Comparison of ENCODE assay signal across 23 cellular contexts in the genomic region with DNA sequence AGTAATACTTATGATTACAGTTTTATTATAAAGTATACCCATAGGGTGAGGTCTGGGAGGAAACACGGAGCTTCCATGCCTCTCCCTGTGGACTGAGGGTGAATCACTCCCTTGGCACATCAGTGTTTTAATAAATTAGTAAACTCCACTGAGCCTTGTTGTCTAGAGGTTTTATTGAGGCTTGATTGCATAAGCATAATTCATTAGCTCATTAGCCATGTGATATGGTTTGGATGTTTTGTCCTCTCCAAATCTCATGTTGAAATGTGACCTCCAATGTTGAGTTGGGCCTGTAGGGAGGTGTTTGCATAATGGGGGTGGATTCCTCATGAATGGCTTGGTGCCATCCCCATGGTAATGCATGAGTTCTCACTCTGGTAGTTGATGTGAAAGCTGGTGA.
A peak's percentile ranks its signal among the peaks of the same experiment; 100 is the strongest.
DNase-seq lines count a peak whose midpoint lies in the region; ATAC-seq and TF ChIP-seq lines count a peak whose summit lies in the region.
"Had no signal": no experiment of that assay in that cellular context is flagged by ENCODE, and none has a peak within 500 bp of the region (broad histone marks: within the 10 kb centered on the region; RNA-seq: fewer than 3 reads in every experiment).

No MANE protein-coding gene starts in this region.

- no peak for ATAC-seq in GM21737 (IDR thresholded peaks at IDR 0.05; ENCODE audit: unreplicated experiment)
- ATAC-seq: A549, GM12878 had no signal

- peaks cover 21% of the 10 kb centered on the region for H3K9me3 ChIP-seq in MG63
- H3K9me3 ChIP-seq: A549 had no signal

- H3K27me3 ChIP-seq in MG63, result 0 out of 2 replicates have a peak, but pooled peaks cover 3% of the 10 kb centered on the region
- H3K27me3 ChIP-seq: BE2C; BLaER1 treated with 17β-estradiol and CSF1 and Interleukin-3, amounts not matched to agents 10 nM and 100 nM had no signal

- DNase-seq in MG63, result peak; percentile 10
- DNase-seq in epithelial cell of esophagus (ENCODE audit: low read depth), result peak; percentile 30
- peak; percentile 30 for DNase-seq in fibroblast of mammary gland (ENCODE audit: low read depth)
- DNase-seq in kidney tubule cell (ENCODE audit: low spot score), result peak; percentile 1
- DNase-seq in NCI-H1105 (lab: John Stamatoyannopoulos, UW), result no peak
- no peak for DNase-seq in activated CD4-positive, alpha-beta T cell treated with anti-CD3 and anti-CD28 coated beads, Interleukin-2, amount 50 U/mL, for 48 hours
- DNase-seq: 8988T; ACHN; AML-193; BE2C; CD4-positive, alpha-beta T cell; CD8-positive, alpha-beta memory T cell; DMS 273 treated with DMSO at 0.1 percent for 48 hours; DMS79; EL; GDM1; GOT3; H7; HCEC 1CT had no signal

- no peaks in the 10 kb centered on the region for H3K36me3 ChIP-seq in MG63
- H3K36me3 ChIP-seq: BE2C had no signal

- no peak overlapping the region for H3K4me3 ChIP-seq in MG63
- H3K4me3 ChIP-seq in epithelial cell of esophagus (ENCODE audit: low read length), result no peak overlapping the region
- no peak overlapping the region for H3K4me3 ChIP-seq in fibroblast of mammary gland (ENCODE audit: control insufficient read depth, low read depth, low read length)
- H3K4me3 ChIP-seq: A549; BLaER1 treated with 17β-estradiol and CSF1 and Interleukin-3, amounts not matched to agents 10 nM and 100 nM; GM12878 had no signal

- TF ChIP-seq CTCF in epithelial cell of esophagus (IDR thresholded peaks at IDR 0.05; ENCODE audit: insufficient read depth, low read depth, low read length, missing control alignments) (no peak), fibroblast of mammary gland (conservative IDR thresholded peaks at IDR 0.05; ENCODE audit: control insufficient read depth, insufficient read depth, low read depth, low read length) (no peak)

Comparison
In these comparisons a context has a peak if more than half of its experiments do, and no peak if none do; other contexts are left out.
1. DNase-seq: peak in MG63 (single experiment), epithelial cell of esophagus (single experiment), fibroblast of mammary gland (single experiment) and kidney tubule cell (single experiment); none in NCI-H1105 (single experiment) and activated CD4-positive, alpha-beta T cell treated with anti-CD3 and anti-CD28 coated beads, Interleukin-2, amount 50 U/mL, for 48 hours (0 of 2).